35 cellular contexts compared by ENCODE assay signal in the genomic region with DNA sequence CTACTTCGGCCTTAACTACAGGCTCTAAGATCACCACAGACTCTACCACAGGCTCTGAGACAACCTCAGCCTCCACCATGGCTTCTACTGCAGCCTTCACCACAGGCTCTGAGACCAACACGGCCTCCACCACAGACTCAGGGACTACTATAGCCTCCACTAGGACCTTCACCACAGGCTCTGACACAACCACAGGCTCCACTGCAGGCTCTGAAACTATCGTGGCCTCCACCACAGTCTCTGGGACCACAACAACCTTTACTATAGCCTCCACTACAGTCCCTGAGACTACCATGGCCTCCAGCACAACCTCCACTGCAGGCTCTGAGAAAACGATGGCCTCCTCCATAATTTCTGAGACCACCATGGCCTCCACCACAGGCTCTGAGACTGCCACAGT. TPM values are rescaled to one million over a fixed set of nuclear protein-coding genes. Genes with fewer than 3 reads are reported as not detected.
"Had no signal": no experiment of that assay in that cellular context is flagged by ENCODE, and none has a peak within 500 bp of the region (broad histone marks: within the 10 kb centered on the region; RNA-seq: fewer than 3 reads in every experiment).

No MANE protein-coding gene starts in this region.

- H3K27me3 ChIP-seq: SJCRH30 had no signal

- H3K4me1 ChIP-seq: SJCRH30 had no signal

- H3K27ac ChIP-seq: SJCRH30, SK-N-MC, WERI-Rb-1 had no signal

- H3K27me3 Mint-ChIP-seq: brain had no signal

- H3K36me3 Mint-ChIP-seq: activated naive CD8-positive, alpha-beta T cell; brain had no signal

- FAIRE-seq: bronchial epithelial cell had no signal

- H3K27ac Mint-ChIP-seq: activated CD4-positive, alpha-beta memory T cell treated with anti-CD3 and anti-CD28 coated beads, Interleukin-2, amount 10 ng/mL, durations not matched to agents 7 days and 5 days; activated naive CD4-positive, alpha-beta T cell treated with anti-CD3 and anti-CD28 coated beads for 36 hours; activated naive CD8-positive, alpha-beta T cell; activated naive CD8-positive, alpha-beta T cell treated with anti-CD3 and anti-CD28 coated beads, Interleukin-2, amount 50 U/mL, for 24 hours; activated T-helper 2 cell treated with anti-CD3 and anti-CD28 coated beads, Interferon-gamma antibody, Interleukin-2, Interleukin-4, amounts not matched to agents 10 μg/mL and 5 μg/mL and 100 μg/mL, durations not matched to agents 14 hours and 24 hours and 36 hours had no signal

- H3K9me3 ChIP-seq: SJCRH30 had no signal

- H3K4me1 Mint-ChIP-seq: activated CD4-positive, alpha-beta memory T cell treated with anti-CD3 and anti-CD28 coated beads, Interleukin-2, amount 10 ng/mL, durations not matched to agents 7 days and 5 days; brain had no signal

- ATAC-seq: activated naive CD8-positive, alpha-beta T cell treated with anti-CD3 and anti-CD28 coated beads, Interleukin-2, amount 50 U/mL, for 24 hours; Panc1 had no signal

- H3K4me3 ChIP-seq: SJCRH30, SK-N-MC had no signal

- H3K9me3 Mint-ChIP-seq: activated CD4-positive, alpha-beta memory T cell treated with anti-CD3 and anti-CD28 coated beads, Interleukin-2, amount 10 ng/mL, durations not matched to agents 7 days and 5 days; activated naive CD4-positive, alpha-beta T cell treated with anti-CD3 and anti-CD28 coated beads for 36 hours; activated naive CD8-positive, alpha-beta T cell treated with anti-CD3 and anti-CD28 coated beads, Interleukin-2, amount 50 U/mL, for 24 hours; activated T-helper 2 cell treated with anti-CD3 and anti-CD28 coated beads, Interferon-gamma antibody, Interleukin-2, Interleukin-4, amounts not matched to agents 10 μg/mL and 5 μg/mL and 100 μg/mL, durations not matched to agents 14 hours and 24 hours and 36 hours had no signal

- H3K36me3 ChIP-seq: SJCRH30, WERI-Rb-1 had no signal

- H3K4me3 Mint-ChIP-seq: activated CD4-positive, alpha-beta memory T cell treated with anti-CD3 and anti-CD28 coated beads, Interleukin-2, amount 10 ng/mL, durations not matched to agents 7 days and 5 days; activated naive CD4-positive, alpha-beta T cell treated with anti-CD3 and anti-CD28 coated beads for 36 hours; activated naive CD8-positive, alpha-beta T cell; activated naive CD8-positive, alpha-beta T cell treated with anti-CD3 and anti-CD28 coated beads, Interleukin-2, amount 50 U/mL, for 24 hours; brain had no signal

- DNase-seq: activated CD4-positive, alpha-beta memory T cell treated with anti-CD3 and anti-CD28 coated beads, Interleukin-2, amount 10 ng/mL, durations not matched to agents 7 days and 5 days; activated CD4-positive, alpha-beta T cell treated with anti-CD3 and anti-CD28 coated beads for 1 hour; activated CD4-positive, alpha-beta T cell treated with anti-CD3 and anti-CD28 coated beads for 48 hours; activated CD4-positive, CD25-positive, alpha-beta regulatory T cell; activated gamma-delta T cell; activated naive CD4-positive, alpha-beta T cell treated with anti-CD3 and anti-CD28 coated beads for 36 hours; activated naive CD8-positive, alpha-beta T cell treated with anti-CD3 and anti-CD28 coated beads, Interleukin-2, amount 50 U/mL, for 24 hours; activated T-cell treated with anti-CD3 and anti-CD28 coated beads, Interleukin-2, amount 50 U/mL, for 1 hour; anterior cingulate cortex; central memory CD4-positive, alpha-beta T cell; NCI-H1092 treated with DMSO at 0.1 percent for 48 hours; NCI-H1417; NCI-H187 treated with DMSO at 0.1 percent for 48 hours; NCI-H2081; NCI-H2171 treated with DMSO at 0.1 percent for 48 hours; NCI-H2227 treated with DMSO at 0.1 percent for 48 hours; NCI-H446 treated with DMSO at 0.1 percent for 48 hours; NCI-H524; NCI-H69; NCI-H82; SHP77; SJCRH30; T1000; WERI-Rb-1 had no signal

RNA-seq across cellular contexts. Expression of a gene that starts 15.3 kb away (rescaled TPM):
- total RNA-seq: activated CD4-positive, alpha-beta memory T cell treated with anti-CD3 and anti-CD28 coated beads, Interleukin-2, amount 10 ng/mL, durations not matched to agents 7 days and 5 days; activated CD8-positive, alpha-beta memory T cell treated with anti-CD3 and anti-CD28 coated beads for 36 hours; activated naive CD4-positive, alpha-beta T cell treated with anti-CD3 and anti-CD28 coated beads for 36 hours; activated T-helper 2 cell treated with anti-CD3 and anti-CD28 coated beads, Interferon-gamma antibody, Interleukin-2, Interleukin-4, amounts not matched to agents 10 μg/mL and 5 μg/mL and 100 μg/mL, durations not matched to agents 14 hours and 24 hours and 36 hours; M059J; RPMI7951; SJCRH30; T-helper 1 cell treated with Interleukin-12 subunit alpha and Interleukin-12 subunit beta and Interleukin-4 antibody, amounts not matched to agents 30 ng/mL and 1 ng/mL, for 36 hours; T-helper 2 cell treated with Interferon-gamma antibody and Interleukin-4, amounts not matched to agents 100 ng/mL and 5 ng/mL, for 36 hours had no signal

RNA-seq across cellular contexts. Expression of a gene that starts 42.1 kb away (rescaled TPM):
- total RNA-seq: activated CD4-positive, alpha-beta memory T cell treated with anti-CD3 and anti-CD28 coated beads, Interleukin-2, amount 10 ng/mL, durations not matched to agents 7 days and 5 days; activated CD8-positive, alpha-beta memory T cell treated with anti-CD3 and anti-CD28 coated beads for 36 hours; activated naive CD4-positive, alpha-beta T cell treated with anti-CD3 and anti-CD28 coated beads for 36 hours; activated T-helper 2 cell treated with anti-CD3 and anti-CD28 coated beads, Interferon-gamma antibody, Interleukin-2, Interleukin-4, amounts not matched to agents 10 μg/mL and 5 μg/mL and 100 μg/mL, durations not matched to agents 14 hours and 24 hours and 36 hours; M059J; RPMI7951; SJCRH30; T-helper 1 cell treated with Interleukin-12 subunit alpha and Interleukin-12 subunit beta and Interleukin-4 antibody, amounts not matched to agents 30 ng/mL and 1 ng/mL, for 36 hours; T-helper 2 cell treated with Interferon-gamma antibody and Interleukin-4, amounts not matched to agents 100 ng/mL and 5 ng/mL, for 36 hours had no signal
